35 cellular contexts compared by ENCODE assay signal in genomic region chr2:46503686-46504085, GRCh38. TPM values are rescaled to one million over a fixed set of nuclear protein-coding genes. Genes with fewer than 3 reads are reported as not detected.
"Had no signal": no experiment of that assay in that cellular context is flagged by ENCODE, and none has a peak within 500 bp of the region (broad histone marks: within the 10 kb centered on the region; RNA-seq: fewer than 3 reads in every experiment).

No MANE protein-coding gene starts in this region.

- H3K27me3 Mint-ChIP-seq: naive B cell; natural killer cell treated with Interleukin-12 subunit alpha and Interleukin-12 subunit beta and Interleukin-15 and Interleukin-18, amount 100 ng/mL, for 72 hours; stimulated activated memory B cell treated with anti-CD40 and anti-IgM and Interleukin-4, amounts not matched to agents 10 μg/mL and 1 μg/mL and 100 μg/mL, for 72 hours had no signal

- H3K9me3 Mint-ChIP-seq: naive B cell; naive thymus-derived CD8-positive, alpha-beta T cell; natural killer cell treated with Interleukin-12 subunit alpha and Interleukin-12 subunit beta and Interleukin-15 and Interleukin-18, amount 100 ng/mL, for 72 hours; nephron progenitor cell; neural progenitor cell; stimulated activated memory B cell treated with anti-CD40 and anti-IgM and Interleukin-4, amounts not matched to agents 10 μg/mL and 1 μg/mL and 100 μg/mL, for 72 hours; stimulated activated naive CD8-positive, alpha-beta T cell treated with anti-CD3 and anti-CD28 coated beads, Interleukin-15, amount 100 ng/mL, for 72 hours had no signal

- H3K27ac ChIP-seq: neural progenitor cell, pancreas, prostate gland, right lobe of liver, sigmoid colon, skin epidermis, spleen, suprapubic skin, testis, tibial artery, transverse colon had no signal

- H3K4me1 ChIP-seq: prostate gland, right lobe of liver had no signal

- H2AFZ ChIP-seq: neural progenitor cell had no signal

- DNase-seq: naive B cell; naive thymus-derived CD8-positive, alpha-beta T cell; nephron progenitor cell; occipital lobe; pancreas; retina; right cardiac atrium; right lobe of liver; sigmoid colon; spleen; stimulated activated CD4-positive, alpha-beta T cell treated with anti-CD3 and anti-CD28 coated beads, Interleukin-12 subunit alpha, Interleukin-12 subunit beta, amount 100 ng/mL, for 4 hours; stimulated activated CD4-positive, alpha-beta T cell treated with anti-CD3 and anti-CD28 coated beads, Interleukin-1b, Interleukin-23, amount 100 ng/mL, for 48 hours; stimulated activated CD4-positive, alpha-beta T cell treated with anti-CD3 and anti-CD28 coated beads, Interleukin-4, amount 100 ng/mL, for 1 hour; stimulated activated CD4-positive, alpha-beta T cell treated with anti-CD3 and anti-CD28 coated beads, Interleukin-4, amount 100 ng/mL, for 4 hours; stimulated activated CD8-positive, alpha-beta memory T cell treated with anti-CD3 and anti-CD28 coated beads, Interleukin-4, amount 100 ng/mL, for 48 hours; stimulated activated naive CD4-positive, alpha-beta T cell; stimulated activated naive CD8-positive, alpha-beta T cell treated with anti-CD3 and anti-CD28 coated beads, Interleukin-15, amount 100 ng/mL, for 72 hours; stimulated activated naive CD8-positive, alpha-beta T cell treated with anti-CD3 and anti-CD28 coated beads, Interleukin-15, Interleukin-2, amounts not matched to agents 100 U/mL and 50 U/mL, for 24 hours; substantia nigra; testis; tibial artery; transverse colon had no signal

- H3K4me3 Mint-ChIP-seq: naive thymus-derived CD8-positive, alpha-beta T cell; natural killer cell treated with Interleukin-12 subunit alpha and Interleukin-12 subunit beta and Interleukin-15 and Interleukin-18, amount 100 ng/mL, for 72 hours; nephron progenitor cell; neural progenitor cell; stimulated activated memory B cell treated with anti-CD40 and anti-IgM and Interleukin-4, amounts not matched to agents 10 μg/mL and 1 μg/mL and 100 μg/mL, for 72 hours; stimulated activated naive CD8-positive, alpha-beta T cell treated with anti-CD3 and anti-CD28 coated beads, Interleukin-15, amount 100 ng/mL, for 72 hours; type B pancreatic cell had no signal

- H3K36me3 ChIP-seq: neural progenitor cell, pancreas, prostate gland, right lobe of liver, sigmoid colon, spleen, suprapubic skin, tibial artery, transverse colon had no signal

- H3K27ac Mint-ChIP-seq: nephron progenitor cell; stimulated activated memory B cell treated with anti-CD40 and anti-IgM and Interleukin-4, amounts not matched to agents 10 μg/mL and 1 μg/mL and 100 μg/mL, for 72 hours; type B pancreatic cell had no signal

- H3K4me2 ChIP-seq: neural progenitor cell, smooth muscle cell had no signal

- H3K4me3 ChIP-seq: neural progenitor cell, pancreas, prostate gland, right lobe of liver, sigmoid colon, skin epidermis, smooth muscle cell, spleen, suprapubic skin, testis, tibial artery, transverse colon had no signal

- H3K27me3 ChIP-seq: pancreas, right lobe of liver, sigmoid colon, spleen, suprapubic skin, testis, tibial artery, transverse colon had no signal

- H3K36me3 Mint-ChIP-seq: naive B cell; naive thymus-derived CD8-positive, alpha-beta T cell; natural killer cell treated with Interleukin-12 subunit alpha and Interleukin-12 subunit beta and Interleukin-15 and Interleukin-18, amount 100 ng/mL, for 72 hours; neural progenitor cell; stimulated activated memory B cell treated with anti-CD40 and anti-IgM and Interleukin-4, amounts not matched to agents 10 μg/mL and 1 μg/mL and 100 μg/mL, for 72 hours; type B pancreatic cell had no signal

- H3K9me3 ChIP-seq: pancreas, prostate gland, right lobe of liver, sigmoid colon, spleen, suprapubic skin, testis, tibial artery, transverse colon had no signal

RNA-seq across cellular contexts. Expression of gene TMEM247, which starts 24.3 kb away (rescaled TPM):
- total RNA-seq: myocyte; naive thymus-derived CD8-positive, alpha-beta T cell; natural killer cell treated with Interleukin-12 subunit alpha and Interleukin-12 subunit beta and Interleukin-15 and Interleukin-18, amount 100 ng/mL, for 72 hours; occipital lobe; osteocyte; pancreas; posterior vena cava; pulmonary artery endothelial cell; right cardiac atrium; right lobe of liver; sigmoid colon; smooth muscle cell; spleen; suprapubic skin; transverse colon; ureter had no signal
